In the genomic region with DNA sequence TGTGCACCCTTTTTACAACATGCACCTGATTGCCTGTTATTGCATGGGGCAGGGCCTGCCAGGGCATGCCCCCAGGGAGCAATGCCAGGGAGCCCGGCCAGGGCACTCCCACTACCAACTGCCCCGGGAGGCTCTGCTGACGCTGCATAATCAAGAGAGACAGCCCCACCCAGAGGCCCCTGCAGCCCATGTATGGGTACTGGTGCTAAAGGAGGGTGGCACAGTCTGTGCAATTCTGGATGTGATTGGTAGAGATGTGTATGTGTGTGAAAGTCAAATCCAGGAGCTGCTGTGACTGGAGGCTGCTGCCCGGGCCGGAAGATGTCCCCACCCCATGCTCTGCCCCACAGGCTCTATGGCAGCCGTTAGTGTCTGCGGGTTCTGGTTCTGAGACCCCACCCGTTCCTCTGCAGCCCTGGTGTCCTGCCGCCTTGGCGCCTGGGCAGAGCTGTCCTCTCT, we compare ENCODE assay signal across 13 cellular contexts. TPM values are rescaled to one million over a fixed set of nuclear protein-coding genes. Genes with fewer than 3 reads are reported as not detected.
DNase-seq lines count a peak whose midpoint lies in the region; ATAC-seq and TF ChIP-seq lines count a peak whose summit lies in the region.
"Had no signal": no experiment of that assay in that cellular context is flagged by ENCODE, and none has a peak within 500 bp of the region (broad histone marks: within the 10 kb centered on the region; RNA-seq: fewer than 3 reads in every experiment).

No MANE protein-coding gene starts in this region.

- no peaks in the 10 kb centered on the region for H3K27me3 ChIP-seq in mucosa of rectum (ENCODE audit: control insufficient read depth in 2 of 2, insufficient read depth in 2 of 2, low read length in 2 of 2)

- H3K4me3 Mint-ChIP-seq in osteocyte (ENCODE audit: unreplicated experiment): no peak overlapping the region
- no peak overlapping the region for H3K4me3 Mint-ChIP-seq in activated CD4-positive, alpha-beta memory T cell treated with anti-CD3 and anti-CD28 coated beads, Interleukin-2, amount 10 ng/mL, durations not matched to agents 7 days and 5 days
- H3K4me3 Mint-ChIP-seq: activated B cell treated with CpG ODN at 0.5 μM for 24 hours; activated naive CD8-positive, alpha-beta T cell treated with anti-CD3 and anti-CD28 coated beads, Interleukin-2, amount 10 ng/mL, durations not matched to agents 7 days and 5 days had no signal

- H3K9me3 ChIP-seq in mucosa of rectum (ENCODE audit: control insufficient read depth in 2 of 2, low read length in 2 of 2): no peaks in the 10 kb centered on the region

- H3K36me3 ChIP-seq in mucosa of rectum (ENCODE audit: control insufficient read depth in 2 of 2, insufficient read depth in 2 of 2, low read length in 2 of 2): no peaks in the 10 kb centered on the region

- peak overlapping the region; percentile 60 to 65 for H3K9ac ChIP-seq in mucosa of rectum (ENCODE audit: low read depth in 1 of 2, low read length in 2 of 2)

- no peaks in the 10 kb centered on the region for H3K36me3 Mint-ChIP-seq in osteocyte (ENCODE audit: unreplicated experiment)
- no peaks in the 10 kb centered on the region for H3K36me3 Mint-ChIP-seq in activated CD4-positive, alpha-beta memory T cell treated with anti-CD3 and anti-CD28 coated beads, Interleukin-2, amount 10 ng/mL, durations not matched to agents 7 days and 5 days (ENCODE audit: low read depth)

- TF ChIP-seq CTCF in VCaP (conservative IDR thresholded peaks at IDR 0.05) (no peak), osteocyte (IDR thresholded peaks at IDR 0.05) (no peak)

- CTCF ChIA-PET in activated CD4-positive, alpha-beta memory T cell treated with anti-CD3 and anti-CD28 coated beads, Interleukin-2, amount 10 ng/mL, durations not matched to agents 7 days and 5 days (lab: Charles Lee): interaction anchor here (1.0 kb wide), 1 partner anchor 60 kb away, joined by 3 read pairs; no protein-coding TSS in a partner anchor

- H3K27ac ChIP-seq in VCaP (peak overlapping the region; percentile 34; the same call in 1 of the 2 replicates), mucosa of rectum (ENCODE audit: low read depth in 2 of 2, low read length in 2 of 2) (peak overlapping the region; percentile 80 to 92)
- H3K27ac ChIP-seq: HL-60 had no signal

- DNase-seq in DMS 273 (lab: John Stamatoyannopoulos, UW; ENCODE audit: unreplicated experiment) (peak; percentile 96), NCI-H1694 treated with DMSO at 0.1 percent for 48 hours (lab: John Stamatoyannopoulos, UW) (peak; percentile 97), osteocyte (ENCODE audit: extremely low spot score, unreplicated experiment) (no peak), DMS114 treated with DMSO at 0.1 percent for 48 hours (lab: John Stamatoyannopoulos, UW; ENCODE audit: unreplicated experiment) (no peak)
- no peak for DNase-seq in activated CD4-positive, alpha-beta memory T cell treated with anti-CD3 and anti-CD28 coated beads, Interleukin-2, amount 10 ng/mL, durations not matched to agents 7 days and 5 days
- DNase-seq: activated B cell treated with CpG ODN at 0.5 μM for 24 hours; activated naive CD8-positive, alpha-beta T cell treated with anti-CD3 and anti-CD28 coated beads, Interleukin-2, amount 10 ng/mL, durations not matched to agents 7 days and 5 days; Calu3; retina had no signal

- H3K4me1 Mint-ChIP-seq in osteocyte (ENCODE audit: unreplicated experiment): peaks cover 10% of the 10 kb centered on the region
- H3K4me1 Mint-ChIP-seq in activated CD4-positive, alpha-beta memory T cell treated with anti-CD3 and anti-CD28 coated beads, Interleukin-2, amount 10 ng/mL, durations not matched to agents 7 days and 5 days: peaks cover 9% of the 10 kb centered on the region

- H3K27ac Mint-ChIP-seq in osteocyte (ENCODE audit: unreplicated experiment): no peak overlapping the region
- no peak overlapping the region for H3K27ac Mint-ChIP-seq in activated CD4-positive, alpha-beta memory T cell treated with anti-CD3 and anti-CD28 coated beads, Interleukin-2, amount 10 ng/mL, durations not matched to agents 7 days and 5 days
- H3K27ac Mint-ChIP-seq: activated B cell treated with CpG ODN at 0.5 μM for 24 hours; activated naive CD8-positive, alpha-beta T cell treated with anti-CD3 and anti-CD28 coated beads, Interleukin-2, amount 10 ng/mL, durations not matched to agents 7 days and 5 days had no signal

- peak overlapping the region; percentile 28 for H3K4me3 ChIP-seq in mucosa of rectum (ENCODE audit: low read length in 2 of 2)

- ATAC-seq in GM18870 (IDR thresholded peaks at IDR 0.05; ENCODE audit: unreplicated experiment): no peak

- peaks cover 29 to 32% of the 10 kb centered on the region in 2 donors for H3K4me1 ChIP-seq in mucosa of rectum (ENCODE audit: control insufficient read depth in 2 of 2, insufficient read depth in 2 of 2, low read length in 2 of 2)

- no peaks in the 10 kb centered on the region for H3K9me3 Mint-ChIP-seq in osteocyte (ENCODE audit: unreplicated experiment)
- no peaks in the 10 kb centered on the region for H3K9me3 Mint-ChIP-seq in activated CD4-positive, alpha-beta memory T cell treated with anti-CD3 and anti-CD28 coated beads, Interleukin-2, amount 10 ng/mL, durations not matched to agents 7 days and 5 days
- H3K9me3 Mint-ChIP-seq: activated B cell treated with CpG ODN at 0.5 μM for 24 hours; activated naive CD8-positive, alpha-beta T cell treated with anti-CD3 and anti-CD28 coated beads, Interleukin-2, amount 10 ng/mL, durations not matched to agents 7 days and 5 days had no signal

- POLR2A ChIA-PET in activated CD4-positive, alpha-beta memory T cell treated with anti-CD3 and anti-CD28 coated beads, Interleukin-2, amount 10 ng/mL, durations not matched to agents 7 days and 5 days (lab: Charles Lee): no interaction called here

- peaks cover 13% of the 10 kb centered on the region for H3K27me3 Mint-ChIP-seq in osteocyte (ENCODE audit: unreplicated experiment)
- H3K27me3 Mint-ChIP-seq in activated CD4-positive, alpha-beta memory T cell treated with anti-CD3 and anti-CD28 coated beads, Interleukin-2, amount 10 ng/mL, durations not matched to agents 7 days and 5 days: peaks cover 22% of the 10 kb centered on the region

RNA-seq across cellular contexts. Expression of a gene that starts 3.9 kb away (rescaled TPM):
- 1.5 and 1.7 TPM in 2 replicates for total RNA-seq in osteocyte
- 1 to 10 TPM; 3.0 to 3.3 TPM for total RNA-seq in activated CD4-positive, alpha-beta memory T cell treated with anti-CD3 and anti-CD28 coated beads, Interleukin-2, amount 10 ng/mL, durations not matched to agents 7 days and 5 days

Comparison
In these comparisons a context has a peak if more than half of its experiments do, and no peak if none do; other contexts are left out.
1. DNase-seq: peak in DMS 273 (single experiment) and NCI-H1694 treated with DMSO at 0.1 percent for 48 hours (single experiment); none in osteocyte (single experiment), activated CD4-positive, alpha-beta memory T cell treated with anti-CD3 and anti-CD28 coated beads, Interleukin-2, amount 10 ng/mL, durations not matched to agents 7 days and 5 days (single experiment) and DMS114 treated with DMSO at 0.1 percent for 48 hours (single experiment).